8 cellular contexts compared by ENCODE assay signal in genomic region chr2:43634604-43635306, GRCh38.
A peak's percentile ranks its signal among the peaks of the same experiment; 100 is the strongest.
DNase-seq lines count a peak whose midpoint lies in the region; ATAC-seq lines count a peak whose summit lies in the region.

No MANE protein-coding gene starts in this region.

- ATAC-seq in GM18858 (IDR thresholded peaks at IDR 0.05; ENCODE audit: unreplicated experiment) = no peak

- DNase-seq in COR-L47 (lab: John Stamatoyannopoulos, UW) (peak; percentile 75), NCI-H1436 (lab: John Stamatoyannopoulos, UW) (peak; percentile 54), amniotic epithelial cell (ENCODE audit: low read depth) (peak; percentile 92), medulla oblongata (ENCODE audit: extremely low spot score) (peak; percentile 57), NK-92 (lab: John Stamatoyannopoulos, UW; ENCODE audit: unreplicated experiment) (no peak), 8988T (no peak)
- no peak for DNase-seq in activated naive CD4-positive, alpha-beta T cell treated with anti-CD3 and anti-CD28 coated beads, Interleukin-2, amount 50 U/mL, for 16 hours

Comparison
In these comparisons a context has a peak if more than half of its experiments do, and no peak if none do; other contexts are left out.
1. DNase-seq: peak in COR-L47 (single experiment), NCI-H1436 (single experiment), amniotic epithelial cell (single experiment) and medulla oblongata (single experiment); none in NK-92 (single experiment), 8988T (single experiment) and activated naive CD4-positive, alpha-beta T cell treated with anti-CD3 and anti-CD28 coated beads, Interleukin-2, amount 50 U/mL, for 16 hours (single experiment).